In the genomic region with DNA sequence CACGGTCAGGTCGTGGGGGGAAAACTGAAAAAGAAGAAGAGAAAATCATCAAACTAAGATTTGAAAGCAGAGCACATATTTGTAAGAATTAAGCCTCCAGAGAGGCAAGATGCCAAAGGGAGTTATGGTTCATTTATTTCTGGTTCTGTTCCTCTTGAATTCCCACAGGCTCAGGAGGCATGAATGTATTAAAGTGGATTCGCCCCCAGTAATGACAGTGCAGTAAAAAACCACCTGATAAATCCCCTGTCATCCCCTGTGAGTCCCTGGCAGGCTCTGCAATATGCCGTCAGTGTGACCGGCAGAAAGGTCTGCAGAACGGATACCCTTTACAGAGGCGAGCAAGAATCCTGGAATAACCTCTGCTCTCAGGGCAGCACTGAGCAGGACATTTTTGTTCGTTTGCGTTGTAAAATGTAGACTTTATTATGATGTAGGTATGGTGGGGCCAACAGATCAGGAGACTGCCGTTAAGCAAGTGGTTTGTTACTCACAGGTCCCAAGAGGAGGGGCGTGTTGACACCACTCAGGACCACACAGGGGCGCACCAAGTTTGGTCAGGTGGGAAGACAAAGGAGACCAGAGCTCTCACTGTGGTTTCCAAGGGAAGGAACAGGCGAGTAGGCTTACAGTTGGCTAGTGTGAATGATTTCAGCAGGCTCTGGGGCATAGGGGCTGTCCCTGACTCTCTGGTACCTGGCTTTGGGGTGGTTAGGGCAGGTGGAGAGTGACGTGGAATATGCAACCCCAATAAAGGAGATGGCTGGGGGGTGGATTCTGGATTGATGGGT, we compare ENCODE assay signal across 24 cellular contexts.
DNase-seq lines count a peak whose midpoint lies in the region; ATAC-seq, FAIRE-seq and TF ChIP-seq lines count a peak whose summit lies in the region.
"Had no signal": no experiment of that assay in that cellular context is flagged by ENCODE, and none has a peak within 500 bp of the region (broad histone marks: within the 10 kb centered on the region; RNA-seq: fewer than 3 reads in every experiment).

No MANE protein-coding gene starts in this region.

- no peaks in the 10 kb centered on the region for H3K79me2 ChIP-seq in astrocyte (ENCODE audit: insufficient read depth, low read length)
- no peaks in the 10 kb centered on the region for H3K79me2 ChIP-seq in mesendoderm (ENCODE audit: control insufficient read depth, insufficient read depth, low read length)

- no peak overlapping the region for H2BK120ac ChIP-seq in mesendoderm (ENCODE audit: low read depth, low read length)

- H3K9me3 ChIP-seq in BLaER1: peaks cover 20% of the 10 kb centered on the region
- H3K9me3 ChIP-seq in astrocyte (ENCODE audit: insufficient read depth, low read depth, low read length): no peaks in the 10 kb centered on the region
- H3K9me3 ChIP-seq: prostate gland, thoracic aorta had no signal

- H2AFZ ChIP-seq in astrocyte (ENCODE audit: low read depth, low read length): no peak overlapping the region

- WGBS in mesendoderm (ENCODE audit: extremely low coverage, insufficient coverage, low lambda C conversion rate): no CpG with 5 or more reads among the region's 14 CpGs

- no peaks in the 10 kb centered on the region for H3K27me3 Mint-ChIP-seq in astrocyte (ENCODE audit: low read depth, unreplicated experiment)
- H3K27me3 Mint-ChIP-seq: stimulated activated memory B cell treated with anti-CD40 and anti-IgM and Interleukin-4, amounts not matched to agents 10 μg/mL and 1 μg/mL and 100 μg/mL, for 72 hours had no signal

- H4K20me1 ChIP-seq in BLaER1 (no peaks in the 10 kb centered on the region), astrocyte (ENCODE audit: insufficient read depth, low read length) (peaks cover 20% of the 10 kb centered on the region)

- H3K27me3 ChIP-seq in BLaER1 (no peaks in the 10 kb centered on the region), astrocyte (ENCODE audit: insufficient read depth, low read length) (no peaks in the 10 kb centered on the region), mesendoderm (ENCODE audit: insufficient read depth, low read length, poor library complexity) (no peaks in the 10 kb centered on the region)

- in situ Hi-C loops in G401 (cut with HindIII; ENCODE audit: low sequenced_read_pairs): no loop called here

- no peak overlapping the region for H2AK5ac ChIP-seq in mesendoderm (ENCODE audit: low read length)

- H3K9me3 Mint-ChIP-seq in astrocyte (ENCODE audit: unreplicated experiment): peaks cover 6% of the 10 kb centered on the region

- no peak for ATAC-seq in HG02973 (IDR thresholded peaks at IDR 0.05; ENCODE audit: unreplicated experiment)
- no peak for ATAC-seq in SK-N-SH treated with all-trans-retinoic acid at 6 μM for 48 hours
- ATAC-seq: mucosa of descending colon; stimulated activated memory B cell treated with anti-CD40 and anti-IgM and Interleukin-4, amounts not matched to agents 10 μg/mL and 1 μg/mL and 100 μg/mL, for 72 hours had no signal

- no peak overlapping the region for H3K4me3 Mint-ChIP-seq in astrocyte (ENCODE audit: unreplicated experiment)
- H3K4me3 Mint-ChIP-seq: CD14-positive monocyte; stimulated activated memory B cell treated with anti-CD40 and anti-IgM and Interleukin-4, amounts not matched to agents 10 μg/mL and 1 μg/mL and 100 μg/mL, for 72 hours; T-helper 1 cell treated with Interleukin-12 subunit alpha and Interleukin-12 subunit beta and Interleukin-4 antibody, amounts not matched to agents 30 μg/mL and 1 μg/mL, for 36 hours had no signal

- no peak for FAIRE-seq in astrocyte (lab: Jason Lieb, UNC)
- FAIRE-seq: islet of Langerhans had no signal

- no peak overlapping the region for H2BK5ac ChIP-seq in mesendoderm (ENCODE audit: low read length)

- H3K4me3 ChIP-seq in BLaER1 (peak overlapping the region; percentile 7), astrocyte (ENCODE audit: insufficient read depth, low read depth, low read length) (no peak overlapping the region), mesendoderm (ENCODE audit: low read length) (no peak overlapping the region)
- H3K4me3 ChIP-seq: mucosa of descending colon, prostate gland, thoracic aorta had no signal

- no peak overlapping the region for H4K8ac ChIP-seq in mesendoderm (ENCODE audit: low read depth, low read length)

- H3K79me1 ChIP-seq in mesendoderm (ENCODE audit: low read length): peaks cover 3% of the 10 kb centered on the region

- no peak overlapping the region for H3K18ac ChIP-seq in mesendoderm (ENCODE audit: low read length)

- H3K56ac ChIP-seq in mesendoderm (ENCODE audit: low read length): no peak overlapping the region

- no peak overlapping the region for H3K4ac ChIP-seq in mesendoderm (ENCODE audit: low read depth, low read length)

- peak; percentile 41 for DNase-seq in G401 (ENCODE audit: low spot score)
- peak; percentile 25 for DNase-seq in astrocyte (ENCODE audit: low read depth)
- peak; percentile 52 for DNase-seq in mesendoderm
- no peak for DNase-seq in NOMO-1 (lab: John Stamatoyannopoulos, UW; ENCODE audit: unreplicated experiment in 2 of 2)
- no peak for DNase-seq in NCI-H2081 treated with DMSO at 0.1 percent for 48 hours (lab: John Stamatoyannopoulos, UW)
- DNase-seq: activated CD4-positive, alpha-beta T cell treated with anti-CD3 and anti-CD28 coated beads, Interleukin-2, amount 50 U/mL, for 4 hours; activated naive CD4-positive, alpha-beta T cell; activated T-cell treated with anti-CD3 and anti-CD28 coated beads for 4 hours; foreskin melanocyte; hippocampal formation; mucosa of descending colon; NCI-H1105 treated with DMSO at 0.1 percent for 48 hours; NK-92 treated with Interleukin-12 subunit alpha and Interleukin-12 subunit beta, amount 100 ng/mL, for 24 hours; stimulated activated CD4-positive, alpha-beta T cell treated with anti-CD3 and anti-CD28 coated beads, Interleukin-2, amount 100 ng/mL, for 24 hours had no signal

- H2BK15ac ChIP-seq in mesendoderm (replicated peaks; ENCODE audit: low read depth): no peak overlapping the region

- H4K5ac ChIP-seq in mesendoderm (ENCODE audit: low read length): no peak overlapping the region

- peaks cover 34% of the 10 kb centered on the region for H3K36me3 Mint-ChIP-seq in astrocyte (ENCODE audit: low read depth, unreplicated experiment)

- H3K4me1 Mint-ChIP-seq in astrocyte (ENCODE audit: low read depth, unreplicated experiment): peaks cover 5% of the 10 kb centered on the region

- H3K36me3 ChIP-seq in BLaER1 (peaks cover 49% of the 10 kb centered on the region), astrocyte (ENCODE audit: insufficient read depth, low read length) (peaks cover 8% of the 10 kb centered on the region), mesendoderm (ENCODE audit: control insufficient read depth, insufficient read depth, low read length) (no peaks in the 10 kb centered on the region)
- H3K36me3 ChIP-seq: prostate gland, thoracic aorta had no signal

- no peak for TF ChIP-seq CTCF in astrocyte (IDR thresholded peaks at IDR 0.05; ENCODE audit: insufficient read depth, low read depth, low read length)

- H3K23ac ChIP-seq in mesendoderm (ENCODE audit: low read length): no peak overlapping the region

- peak overlapping the region; percentile 64 for H3K4me2 ChIP-seq in BLaER1
- no peak overlapping the region for H3K4me2 ChIP-seq in astrocyte (ENCODE audit: low read length)
- H3K4me2 ChIP-seq in mesendoderm (ENCODE audit: low read length): no peak overlapping the region

- H3K27ac Mint-ChIP-seq in astrocyte (ENCODE audit: unreplicated experiment): no peak overlapping the region
- H3K27ac Mint-ChIP-seq: stimulated activated memory B cell treated with anti-CD40 and anti-IgM and Interleukin-4, amounts not matched to agents 10 μg/mL and 1 μg/mL and 100 μg/mL, for 72 hours; T-helper 1 cell treated with Interleukin-12 subunit alpha and Interleukin-12 subunit beta and Interleukin-4 antibody, amounts not matched to agents 30 μg/mL and 1 μg/mL, for 36 hours had no signal

- H3K4me1 ChIP-seq in BLaER1: peaks cover 54% of the 10 kb centered on the region
- no peaks in the 10 kb centered on the region for H3K4me1 ChIP-seq in astrocyte (ENCODE audit: insufficient read depth, low read length)
- H3K4me1 ChIP-seq in mesendoderm (ENCODE audit: control insufficient read depth, low read depth, low read length): no peaks in the 10 kb centered on the region
- H3K4me1 ChIP-seq: prostate gland had no signal

- H3K27ac ChIP-seq in BLaER1 (peak overlapping the region; percentile 76), astrocyte (ENCODE audit: low read depth, low read length) (no peak overlapping the region), mesendoderm (ENCODE audit: low read depth, low read length) (no peak overlapping the region)
- H3K27ac ChIP-seq: epithelial cell of prostate, prostate gland, thoracic aorta had no signal

- H3K9ac ChIP-seq in BLaER1: peak overlapping the region; percentile 4; the same call in 1 of the 2 replicates
- H3K9ac ChIP-seq in astrocyte (ENCODE audit: low read length): no peak overlapping the region
- H3K9ac ChIP-seq in mesendoderm (ENCODE audit: low read length): no peak overlapping the region

TF ChIP-seq in SK-N-SH treated with all-trans-retinoic acid at 6 μM for 48 hours, 23 proteins besides CTCF, POLR2A, EP300 and RAD21:
- no peak for TF ChIP-seq ZNF8 (CRISPR knock-in tag; IDR thresholded peaks at IDR 0.05)

Comparison
In these comparisons a context has a peak if more than half of its experiments do, and no peak if none do; other contexts are left out.
1. DNase-seq: peak in G401 (single experiment), astrocyte (single experiment) and mesendoderm (single experiment); none in NOMO-1 (0 of 2) and NCI-H2081 treated with DMSO at 0.1 percent for 48 hours (single experiment).